Comparison of ENCODE assay signal across 1 cellular context in the genomic region with DNA sequence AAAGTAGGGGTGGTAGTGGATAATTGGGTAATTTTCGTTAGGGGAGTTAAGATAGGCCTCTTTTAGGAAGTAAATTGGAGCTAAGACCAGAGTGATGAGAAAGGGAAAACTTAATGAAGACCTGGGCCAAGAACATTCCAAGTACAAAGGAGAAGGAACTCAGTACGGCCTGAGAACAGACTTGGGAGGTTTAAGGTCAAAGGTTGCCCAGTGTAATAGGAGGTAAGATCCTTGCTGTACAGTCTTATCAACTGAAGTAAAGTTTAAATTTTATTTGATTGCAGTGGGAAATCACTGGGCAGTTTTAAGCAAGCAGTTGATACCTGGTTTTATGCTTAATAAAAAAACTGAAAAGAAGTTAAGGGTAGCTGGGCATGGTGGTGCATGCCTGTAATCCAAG.
TF ChIP-seq lines count a peak whose summit lies in the region.

No MANE protein-coding gene starts in this region.

TF ChIP-seq in WTC11, 78 proteins besides CTCF, POLR2A, EP300 and RAD21 (continued from another document):
- TF ChIP-seq, protein P1, sequence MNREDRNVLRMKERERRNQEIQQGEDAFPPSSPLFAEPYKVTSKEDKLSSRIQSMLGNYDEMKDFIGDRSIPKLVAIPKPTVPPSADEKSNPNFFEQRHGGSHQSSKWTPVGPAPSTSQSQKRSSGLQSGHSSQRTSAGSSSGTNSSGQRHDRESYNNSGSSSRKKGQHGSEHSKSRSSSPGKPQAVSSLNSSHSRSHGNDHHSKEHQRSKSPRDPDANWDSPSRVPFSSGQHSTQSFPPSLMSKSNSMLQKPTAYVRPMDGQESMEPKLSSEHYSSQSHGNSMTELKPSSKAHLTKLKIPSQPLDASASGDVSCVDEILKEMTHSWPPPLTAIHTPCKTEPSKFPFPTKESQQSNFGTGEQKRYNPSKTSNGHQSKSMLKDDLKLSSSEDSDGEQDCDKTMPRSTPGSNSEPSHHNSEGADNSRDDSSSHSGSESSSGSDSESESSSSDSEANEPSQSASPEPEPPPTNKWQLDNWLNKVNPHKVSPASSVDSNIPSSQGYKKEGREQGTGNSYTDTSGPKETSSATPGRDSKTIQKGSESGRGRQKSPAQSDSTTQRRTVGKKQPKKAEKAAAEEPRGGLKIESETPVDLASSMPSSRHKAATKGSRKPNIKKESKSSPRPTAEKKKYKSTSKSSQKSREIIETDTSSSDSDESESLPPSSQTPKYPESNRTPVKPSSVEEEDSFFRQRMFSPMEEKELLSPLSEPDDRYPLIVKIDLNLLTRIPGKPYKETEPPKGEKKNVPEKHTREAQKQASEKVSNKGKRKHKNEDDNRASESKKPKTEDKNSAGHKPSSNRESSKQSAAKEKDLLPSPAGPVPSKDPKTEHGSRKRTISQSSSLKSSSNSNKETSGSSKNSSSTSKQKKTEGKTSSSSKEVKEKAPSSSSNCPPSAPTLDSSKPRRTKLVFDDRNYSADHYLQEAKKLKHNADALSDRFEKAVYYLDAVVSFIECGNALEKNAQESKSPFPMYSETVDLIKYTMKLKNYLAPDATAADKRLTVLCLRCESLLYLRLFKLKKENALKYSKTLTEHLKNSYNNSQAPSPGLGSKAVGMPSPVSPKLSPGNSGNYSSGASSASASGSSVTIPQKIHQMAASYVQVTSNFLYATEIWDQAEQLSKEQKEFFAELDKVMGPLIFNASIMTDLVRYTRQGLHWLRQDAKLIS (CRISPR knock-in tag; IDR thresholded peaks at IDR 0.05; ENCODE audit: borderline replicate concordance), result no peak
- TF ChIP-seq, protein P2, sequence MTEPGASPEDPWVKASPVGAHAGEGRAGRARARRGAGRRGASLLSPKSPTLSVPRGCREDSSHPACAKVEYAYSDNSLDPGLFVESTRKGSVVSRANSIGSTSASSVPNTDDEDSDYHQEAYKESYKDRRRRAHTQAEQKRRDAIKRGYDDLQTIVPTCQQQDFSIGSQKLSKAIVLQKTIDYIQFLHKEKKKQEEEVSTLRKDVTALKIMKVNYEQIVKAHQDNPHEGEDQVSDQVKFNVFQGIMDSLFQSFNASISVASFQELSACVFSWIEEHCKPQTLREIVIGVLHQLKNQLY (CRISPR knock-in tag; IDR thresholded peaks at IDR 0.05), result no peak
- TF ChIP-seq FOXJ3 (CRISPR knock-in tag; IDR thresholded peaks at IDR 0.05; ENCODE audit: borderline replicate concordance), result no peak
TF ChIP-seq in WTC11: peak in this region for 0.
